Comparison of ENCODE assay signal across 11 cellular contexts in genomic region chr13:41811588-41812021, GRCh38.
A peak's percentile ranks its signal among the peaks of the same experiment; 100 is the strongest.
DNase-seq lines count a peak whose midpoint lies in the region; ATAC-seq, FAIRE-seq and TF ChIP-seq lines count a peak whose summit lies in the region.
"Had no signal": no experiment of that assay in that cellular context is flagged by ENCODE, and none has a peak within 500 bp of the region (broad histone marks: within the 10 kb centered on the region; RNA-seq: fewer than 3 reads in every experiment).

No MANE protein-coding gene starts in this region.

- no peak for TF ChIP-seq CTCF in prostate gland (IDR thresholded peaks at IDR 0.05)
- no peak for TF ChIP-seq CTCF in MM.1S (IDR thresholded peaks at IDR 0.05; ENCODE audit: low read length)

- peaks cover 4% of the 10 kb centered on the region for H3K4me1 ChIP-seq in prostate gland (replicated peaks)
- no peaks in the 10 kb centered on the region for H3K4me1 ChIP-seq in MM.1S (ENCODE audit: low read length)

- 7% methylated on average over 3 of the region's 3 CpGs for WGBS in prostate gland

- no peak overlapping the region for H2AFZ ChIP-seq in MM.1S (ENCODE audit: low read length)

- H3K9ac ChIP-seq in MM.1S (ENCODE audit: low read length): no peak overlapping the region

- no peaks in the 10 kb centered on the region for H3K36me3 ChIP-seq in prostate gland
- no peaks in the 10 kb centered on the region for H3K36me3 ChIP-seq in MM.1S (replicated peaks; ENCODE audit: insufficient read depth, low read length)

- ATAC-seq in GM18861 (IDR thresholded peaks at IDR 0.05; ENCODE audit: unreplicated experiment) (peak; percentile 52), GM21717 (IDR thresholded peaks at IDR 0.05; ENCODE audit: unreplicated experiment) (peak; percentile 62), HG03571 (IDR thresholded peaks at IDR 0.05; ENCODE audit: unreplicated experiment) (peak; percentile 42)

- DNase-seq in prostate gland (ENCODE audit: low spot score) (no peak), H54 (ENCODE audit: insufficient read length, low spot score) (no peak), glomerular visceral epithelial cell (ENCODE audit: extremely low spot score) (no peak), MM.1S (no peak)
- DNase-seq: activated CD4-positive, alpha-beta T cell treated with anti-CD3 and anti-CD28 coated beads for 48 hours; NCI-H2081 treated with DMSO at 0.1 percent for 48 hours; posterior cingulate gyrus; SHP77 had no signal

- no peaks in the 10 kb centered on the region for H3K79me2 ChIP-seq in MM.1S (ENCODE audit: low read length)

- TF ChIP-seq POLR2A in prostate gland (IDR thresholded peaks at IDR 0.05): no peak
- no peak for TF ChIP-seq POLR2A in H54 (IDR thresholded peaks at IDR 0.05; ENCODE audit: low read depth, low read length)

- no peaks in the 10 kb centered on the region for H3K9me2 ChIP-seq in MM.1S (replicated peaks; ENCODE audit: insufficient read depth, low read length)

- H3F3A ChIP-seq in MM.1S (ENCODE audit: insufficient read depth, low read length): no peaks in the 10 kb centered on the region

- H3K4me3 ChIP-seq in prostate gland (peak overlapping the region; percentile 7 to 15), MM.1S (ENCODE audit: low read length) (no peak overlapping the region)

- no peaks in the 10 kb centered on the region for H4K20me1 ChIP-seq in MM.1S (ENCODE audit: insufficient read depth, low read length)

- H3K4me2 ChIP-seq in MM.1S (ENCODE audit: low read depth, low read length): no peak overlapping the region

- peak overlapping the region; percentile 45 to 60 for H3K27ac ChIP-seq in prostate gland
- no peak overlapping the region for H3K27ac ChIP-seq in MM.1S (ENCODE audit: low read length)

- H3K27me3 ChIP-seq in prostate gland (replicated peaks; ENCODE audit: insufficient read depth) (no peaks in the 10 kb centered on the region), MM.1S (replicated peaks; ENCODE audit: insufficient read depth, low read length) (no peaks in the 10 kb centered on the region)

- no peaks in the 10 kb centered on the region for H3K9me3 ChIP-seq in prostate gland
- no peaks in the 10 kb centered on the region for H3K9me3 ChIP-seq in MM.1S (replicated peaks; ENCODE audit: insufficient read depth, low read length)

- no peak for FAIRE-seq in H54 (lab: Jason Lieb, UNC)

- intact Hi-C loops in prostate gland (cut with DNase I): no loop called here
